In genomic region chr5:119926301-119926700, GRCh38 we compare ENCODE assay signal across 9 cellular contexts.
"Had no signal": no experiment of that assay in that cellular context is flagged by ENCODE, and none has a peak within 500 bp of the region (broad histone marks: within the 10 kb centered on the region; RNA-seq: fewer than 3 reads in every experiment).

No MANE protein-coding gene starts in this region.

- FAIRE-seq: H1, H54, HepG2 had no signal

- ATAC-seq: GM23338, HepG2 had no signal

- H3K36me3 Mint-ChIP-seq: IgD-negative memory B cell had no signal

- H3K4me2 ChIP-seq: GM23338 had no signal

- H3K9me3 Mint-ChIP-seq: GM23338 had no signal

- H3K4me1 Mint-ChIP-seq: GM23338, H9, IgD-negative memory B cell had no signal

- H3K4me3 Mint-ChIP-seq: GM23338, H9, IgD-negative memory B cell had no signal

- DNase-seq: H9, HCEC 1CT, KBM-7 had no signal

- H3K4me3 ChIP-seq: GM23338 had no signal

- H3K27ac Mint-ChIP-seq: GM23338, H9, IgD-negative memory B cell had no signal

- H3K27me3 Mint-ChIP-seq: IgD-negative memory B cell had no signal

- H3K27ac ChIP-seq: HL-60 had no signal
